Comparison of ENCODE assay signal across 33 cellular contexts in the genomic region with DNA sequence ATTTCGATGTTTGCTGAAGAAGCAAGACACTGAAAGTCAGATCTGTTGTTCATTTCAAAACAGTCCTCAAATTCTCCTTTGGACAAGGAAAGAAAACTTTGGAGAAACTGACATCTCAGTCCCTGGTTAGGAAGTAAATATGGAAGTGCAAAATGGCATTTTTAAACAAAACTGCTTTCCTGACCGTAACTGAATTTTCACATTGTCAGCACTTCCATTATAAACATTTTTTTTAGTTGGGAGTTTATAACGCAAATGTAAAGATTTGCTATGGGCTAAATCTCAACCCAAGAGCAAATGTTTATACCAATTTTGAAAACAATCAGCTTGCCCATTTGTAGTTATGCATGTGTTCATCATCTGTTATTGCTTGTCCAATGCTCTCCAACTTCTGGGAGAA.
"Had no signal": no experiment of that assay in that cellular context is flagged by ENCODE, and none has a peak within 500 bp of the region (broad histone marks: within the 10 kb centered on the region; RNA-seq: fewer than 3 reads in every experiment).

No MANE protein-coding gene starts in this region.

- H3K27me3 Mint-ChIP-seq: naive thymus-derived CD8-positive, alpha-beta T cell; natural killer cell treated with Interleukin-12 subunit alpha and Interleukin-12 subunit beta and Interleukin-15 and Interleukin-18, amount 100 ng/mL, for 72 hours; progenitor cell of endocrine pancreas; stimulated activated memory B cell treated with anti-CD40 and anti-IgM and Interleukin-4, amounts not matched to agents 10 μg/mL and 1 μg/mL and 100 μg/mL, for 72 hours; stimulated activated naive CD8-positive, alpha-beta T cell treated with anti-CD3 and anti-CD28 coated beads, Interleukin-15, amount 100 ng/mL, for 72 hours; type B pancreatic cell had no signal

- H3K27ac ChIP-seq: neutrophil, ovary, parathyroid adenoma, psoas muscle, skin epidermis, spleen, suprapubic skin, testis, tibial artery, transverse colon, upper lobe of right lung, uterus had no signal

- DNase-seq: naive thymus-derived CD8-positive, alpha-beta T cell; nephron progenitor cell; nucleus accumbens; ovary; posterior cingulate gyrus; psoas muscle; right cardiac atrium; spleen; stimulated activated CD4-positive, alpha-beta T cell treated with anti-CD3 and anti-CD28 coated beads, Interleukin-12 subunit alpha, Interleukin-12 subunit beta, amount 100 ng/mL, for 4 hours; stimulated activated CD4-positive, alpha-beta T cell treated with anti-CD3 and anti-CD28 coated beads, Interleukin-1b, Interleukin-23, amount 100 ng/mL, for 48 hours; stimulated activated CD4-positive, alpha-beta T cell treated with anti-CD3 and anti-CD28 coated beads, Interleukin-4, amount 100 ng/mL, for 1 hour; stimulated activated CD4-positive, alpha-beta T cell treated with anti-CD3 and anti-CD28 coated beads, Interleukin-4, amount 100 ng/mL, for 4 hours; stimulated activated CD8-positive, alpha-beta memory T cell treated with anti-CD3 and anti-CD28 coated beads, Interleukin-4, amount 100 ng/mL, for 48 hours; stimulated activated naive CD4-positive, alpha-beta T cell; stimulated activated naive CD8-positive, alpha-beta T cell treated with anti-CD3 and anti-CD28 coated beads, Interleukin-15, amount 100 ng/mL, for 72 hours; stimulated activated naive CD8-positive, alpha-beta T cell treated with anti-CD3 and anti-CD28 coated beads, Interleukin-15, Interleukin-2, amounts not matched to agents 100 U/mL and 50 U/mL, for 24 hours; substantia nigra; testis; tibial artery; transverse colon; upper lobe of right lung; uterus had no signal

- ATAC-seq: naive thymus-derived CD8-positive, alpha-beta T cell; natural killer cell treated with Interleukin-12 subunit alpha and Interleukin-12 subunit beta and Interleukin-15 and Interleukin-18, amount 100 ng/mL, for 72 hours; psoas muscle; right cardiac atrium; sciatic nerve; stimulated activated memory B cell treated with anti-CD40 and anti-IgM and Interleukin-4, amounts not matched to agents 10 μg/mL and 1 μg/mL and 100 μg/mL, for 72 hours; stimulated activated naive CD8-positive, alpha-beta T cell treated with anti-CD3 and anti-CD28 coated beads, Interleukin-15, amount 100 ng/mL, for 72 hours; stimulated activated naive CD8-positive, alpha-beta T cell treated with anti-CD3 and anti-CD28 coated beads, Interleukin-15, Interleukin-2, amounts not matched to agents 100 U/mL and 50 U/mL, for 24 hours; upper lobe of right lung had no signal

- H3K27ac Mint-ChIP-seq: natural killer cell treated with Interleukin-12 subunit alpha and Interleukin-12 subunit beta and Interleukin-15 and Interleukin-18, amount 100 ng/mL, for 72 hours; nephron progenitor cell; progenitor cell of endocrine pancreas; stimulated activated memory B cell treated with anti-CD40 and anti-IgM and Interleukin-4, amounts not matched to agents 10 μg/mL and 1 μg/mL and 100 μg/mL, for 72 hours; stimulated activated naive CD8-positive, alpha-beta T cell treated with anti-CD3 and anti-CD28 coated beads, Interleukin-15, amount 100 ng/mL, for 72 hours; type B pancreatic cell had no signal

- H3K4me3 Mint-ChIP-seq: naive thymus-derived CD8-positive, alpha-beta T cell; natural killer cell treated with Interleukin-12 subunit alpha and Interleukin-12 subunit beta and Interleukin-15 and Interleukin-18, amount 100 ng/mL, for 72 hours; nephron progenitor cell; neural crest cell; stimulated activated memory B cell treated with anti-CD40 and anti-IgM and Interleukin-4, amounts not matched to agents 10 μg/mL and 1 μg/mL and 100 μg/mL, for 72 hours; stimulated activated naive CD8-positive, alpha-beta T cell treated with anti-CD3 and anti-CD28 coated beads, Interleukin-15, amount 100 ng/mL, for 72 hours; type B pancreatic cell had no signal

- H3K9me3 ChIP-seq: neutrophil, ovary, suprapubic skin, testis, transverse colon, uterus had no signal

- H3K36me3 ChIP-seq: ovary, suprapubic skin, transverse colon, upper lobe of right lung, uterus had no signal

- H3K79me2 ChIP-seq: parathyroid adenoma had no signal

- H3K4me1 ChIP-seq: parathyroid adenoma, psoas muscle, spleen, suprapubic skin, testis, tibial artery, transverse colon, upper lobe of right lung, uterus had no signal

- H3K9ac ChIP-seq: parathyroid adenoma had no signal

- H3K4me2 ChIP-seq: smooth muscle cell had no signal

- H2AFZ ChIP-seq: parathyroid adenoma had no signal

- H3K27me3 ChIP-seq: neutrophil, ovary, spleen, suprapubic skin, testis, tibial artery, transverse colon, upper lobe of right lung, uterus had no signal

- H3K4me3 ChIP-seq: ovary, psoas muscle, skin epidermis, smooth muscle cell, spleen, suprapubic skin, testis, tibial artery, transverse colon, upper lobe of right lung, uterus had no signal

- H3K4me1 Mint-ChIP-seq: stimulated activated memory B cell treated with anti-CD40 and anti-IgM and Interleukin-4, amounts not matched to agents 10 μg/mL and 1 μg/mL and 100 μg/mL, for 72 hours; stimulated activated naive CD8-positive, alpha-beta T cell treated with anti-CD3 and anti-CD28 coated beads, Interleukin-15, amount 100 ng/mL, for 72 hours had no signal

- H3K36me3 Mint-ChIP-seq: type B pancreatic cell had no signal
